1 cellular context compared by ENCODE assay signal in genomic region chr22:42957958-42958357, GRCh38.
TF ChIP-seq lines count a peak whose summit lies in the region.

No MANE protein-coding gene starts in this region.

TF ChIP-seq in SK-N-SH, 30 proteins besides CTCF, POLR2A, EP300 and RAD21 (continued from another document):
- TF ChIP-seq ZBTB33 (IDR thresholded peaks at IDR 0.05; ENCODE audit: borderline replicate concordance, low read depth) = no peak
- TF ChIP-seq USF2 (IDR thresholded peaks at IDR 0.05; ENCODE audit: borderline replicate concordance, low read depth, low read length) = no peak
- TF ChIP-seq CHD2 (IDR thresholded peaks at IDR 0.05; ENCODE audit: low read length, partially characterized antibody) = no peak
- no peak for TF ChIP-seq GABPA (IDR thresholded peaks at IDR 0.05; ENCODE audit: low read depth)
- no peak for TF ChIP-seq POLR2AphosphoS5 (IDR thresholded peaks at IDR 0.05; ENCODE audit: low read depth, low read length)
- TF ChIP-seq TCF12 (IDR thresholded peaks at IDR 0.05) = no peak
- TF ChIP-seq MAX (IDR thresholded peaks at IDR 0.05; ENCODE audit: low read depth) = no peak
- TF ChIP-seq NRF1 (IDR thresholded peaks at IDR 0.05; ENCODE audit: low read depth, low read length) = no peak
- TF ChIP-seq EZH2phosphoT487 (IDR thresholded peaks at IDR 0.05; ENCODE audit: borderline replicate concordance, low read depth) = no peak
- no peak for TF ChIP-seq FOSL2 (IDR thresholded peaks at IDR 0.05; ENCODE audit: borderline replicate concordance, low read depth)
- TF ChIP-seq FOXM1 (IDR thresholded peaks at IDR 0.05; ENCODE audit: low read depth) = no peak
- TF ChIP-seq MEF2A (IDR thresholded peaks at IDR 0.05; ENCODE audit: borderline replicate concordance, low read depth) = no peak
- TF ChIP-seq SIN3A (IDR thresholded peaks at IDR 0.05; ENCODE audit: borderline replicate concordance, low read depth, low read length) = no peak
- no peak for TF ChIP-seq RFX5 (IDR thresholded peaks at IDR 0.05; ENCODE audit: low read length)
